In genomic region chr17:376936-377863, GRCh38 we compare ENCODE assay signal across 12 cellular contexts.
DNase-seq lines count a peak whose midpoint lies in the region; ATAC-seq lines count a peak whose summit lies in the region.
"Had no signal": no experiment of that assay in that cellular context is flagged by ENCODE, and none has a peak within 500 bp of the region (broad histone marks: within the 10 kb centered on the region; RNA-seq: fewer than 3 reads in every experiment).

No MANE protein-coding gene starts in this region.

- H3K27me3 ChIP-seq in BLaER1: peaks cover 6% of the 10 kb centered on the region; the same call in 1 of the 2 replicates

- H3K4me1 ChIP-seq in BLaER1: peaks cover 38% of the 10 kb centered on the region

- H3K9ac ChIP-seq in BLaER1: no peak overlapping the region

- peaks cover 4% of the 10 kb centered on the region; the same call in 1 of the 2 replicates for H4K20me1 ChIP-seq in BLaER1

- in situ Hi-C loops in KBM-7 (cut with MboI; ENCODE audit: low pct_unique_long_range_greater_than_20kb, low sequenced_read_pairs): no loop called here

- no peaks in the 10 kb centered on the region for H3K36me3 ChIP-seq in BLaER1

- no peak for ATAC-seq in GM21367 (IDR thresholded peaks at IDR 0.05; ENCODE audit: unreplicated experiment)
- no peak for ATAC-seq in HG03196 (IDR thresholded peaks at IDR 0.05; ENCODE audit: unreplicated experiment)
- no peak for ATAC-seq in GM18867 (IDR thresholded peaks at IDR 0.05; ENCODE audit: unreplicated experiment)
- ATAC-seq: naive thymus-derived CD8-positive, alpha-beta T cell had no signal

- H3K4me2 ChIP-seq in BLaER1: peak overlapping the region; percentile 55

- no peak overlapping the region for H3K4me3 ChIP-seq in BLaER1

- peaks cover 12% of the 10 kb centered on the region for H3K9me3 ChIP-seq in BLaER1

- no peak overlapping the region for H3K27ac ChIP-seq in BLaER1
- H3K27ac ChIP-seq: RWPE1 had no signal

- DNase-seq in KBM-7 (peak; percentile 62), amniotic epithelial cell (ENCODE audit: low read depth) (peak; percentile 20), medulla oblongata (ENCODE audit: extremely low spot score) (peak; percentile 35), GOT3 (lab: John Stamatoyannopoulos, UW) (no peak)
- DNase-seq: anterior cingulate cortex; KG1; naive thymus-derived CD8-positive, alpha-beta T cell had no signal
